ENCODE assay signal across 8 cellular contexts in genomic region chr5:35202319-35203111, GRCh38. TPM values are rescaled to one million over a fixed set of nuclear protein-coding genes. Genes with fewer than 3 reads are reported as not detected.
DNase-seq lines count a peak whose midpoint lies in the region; ATAC-seq and TF ChIP-seq lines count a peak whose summit lies in the region.

No MANE protein-coding gene starts in this region.

- no peak overlapping the region for H3K27ac Mint-ChIP-seq in stimulated activated effector memory CD8-positive, alpha-beta T cell treated with anti-CD3 and anti-CD28 coated beads, Interleukin-12 subunit alpha, Interleukin-12 subunit beta, amount 100 ng/mL, for 72 hours

- DNase-seq in Right ventricle myocardium inferior (ENCODE audit: missing footprints) (no peak), cardiac septum (ENCODE audit: low spot score) (no peak), NT2/D1 (ENCODE audit: low read depth, low spot score) (peak; percentile 55), adrenal gland (peak in 5 of 7 donors; percentile 29 to 66 (median 61)), iris pigment epithelial cell (ENCODE audit: low read depth) (peak; percentile 58), NCI-H1048 (lab: John Stamatoyannopoulos, UW) (no peak)
- no peak for DNase-seq in stimulated activated effector memory CD8-positive, alpha-beta T cell treated with anti-CD3 and anti-CD28 coated beads, Interleukin-12 subunit alpha, Interleukin-12 subunit beta, amount 100 ng/mL, for 72 hours (ENCODE audit: low spot score in 2 of 2)

- intact Hi-C loops in Right ventricle myocardium inferior (cut with DNase I) (loop anchor here (5.0 kb wide), 1 partner anchor 245 kb away; no protein-coding TSS in a partner anchor), cardiac septum (cut with DNase I) (loop anchor here (5.0 kb wide), 1 partner anchor 110 kb away; no protein-coding TSS in a partner anchor), adrenal gland (cut with DNase I) (no loop called here)

- ATAC-seq in Right ventricle myocardium inferior (peak; percentile 39), HG02870 (IDR thresholded peaks at IDR 0.05; ENCODE audit: unreplicated experiment) (peak; percentile 91)
- peak; percentile 69 for ATAC-seq in stimulated activated effector memory CD8-positive, alpha-beta T cell treated with anti-CD3 and anti-CD28 coated beads, Interleukin-12 subunit alpha, Interleukin-12 subunit beta, amount 100 ng/mL, for 72 hours

- no peak for TF ChIP-seq POLR2A in adrenal gland (IDR thresholded peaks at IDR 0.05)

- no peaks in the 10 kb centered on the region for H3K4me1 ChIP-seq in NT2/D1 (ENCODE audit: insufficient read depth, insufficient read length)
- H3K4me1 ChIP-seq in adrenal gland (replicated peaks in 1 of 2) = peaks cover 18 to 19% of the 10 kb centered on the region in 2 donors

- H3K9me3 Mint-ChIP-seq in stimulated activated effector memory CD8-positive, alpha-beta T cell treated with anti-CD3 and anti-CD28 coated beads, Interleukin-12 subunit alpha, Interleukin-12 subunit beta, amount 100 ng/mL, for 72 hours = no peaks in the 10 kb centered on the region

- H3K9ac ChIP-seq in NT2/D1 (ENCODE audit: insufficient read length, low read depth) = no peak overlapping the region

- no peaks in the 10 kb centered on the region for H3K36me3 ChIP-seq in NT2/D1 (ENCODE audit: insufficient read depth, insufficient read length, low read length)
- H3K36me3 ChIP-seq in adrenal gland (replicated peaks in 1 of 2) = no peaks in the 10 kb centered on the region

- no peak overlapping the region for H3K27ac ChIP-seq in adrenal gland

- H3K4me1 Mint-ChIP-seq in stimulated activated effector memory CD8-positive, alpha-beta T cell treated with anti-CD3 and anti-CD28 coated beads, Interleukin-12 subunit alpha, Interleukin-12 subunit beta, amount 100 ng/mL, for 72 hours = no peaks in the 10 kb centered on the region

- H3K4me3 ChIP-seq in NT2/D1 (ENCODE audit: insufficient read length, low read depth) (no peak overlapping the region), adrenal gland (no peak overlapping the region)

- 61 to 65% (median 63%) methylated on average over 5 of the region's 5 CpGs for WGBS in adrenal gland, 4 donors

- H3K36me3 Mint-ChIP-seq in stimulated activated effector memory CD8-positive, alpha-beta T cell treated with anti-CD3 and anti-CD28 coated beads, Interleukin-12 subunit alpha, Interleukin-12 subunit beta, amount 100 ng/mL, for 72 hours = no peaks in the 10 kb centered on the region

- H3K27me3 ChIP-seq in NT2/D1 (ENCODE audit: insufficient read depth, insufficient read length) (no peaks in the 10 kb centered on the region), adrenal gland (no peaks in the 10 kb centered on the region)

- H3K9me3 ChIP-seq in NT2/D1 (ENCODE audit: insufficient read depth, low read length) = no peaks in the 10 kb centered on the region
- no peaks in the 10 kb centered on the region for H3K9me3 ChIP-seq in adrenal gland (replicated peaks in 1 of 3)

- TF ChIP-seq CTCF in adrenal gland (IDR thresholded peaks at IDR 0.05) = peak in 5 of 6 experiments; percentile 10 to 46 (median 31)

- H3K4me3 Mint-ChIP-seq in stimulated activated effector memory CD8-positive, alpha-beta T cell treated with anti-CD3 and anti-CD28 coated beads, Interleukin-12 subunit alpha, Interleukin-12 subunit beta, amount 100 ng/mL, for 72 hours = no peak overlapping the region

RNA-seq across cellular contexts. Expression of gene PRLR, which starts 27.8 kb away (rescaled TPM):
- total RNA-seq in Right ventricle myocardium inferior (0.38 TPM), cardiac septum (0.30 TPM), adrenal gland (100 to 1,000 TPM in 5 of 8 donors, 10 to 100 TPM in 3; 65.9 to 149 (median 103) TPM)
- 10 to 100 TPM in 1 of 3 donors, 1 to 10 TPM in 2; 2.1 to 57.1 (median 2.7) TPM for polyA plus RNA-seq in adrenal gland

Comparison
In these comparisons a context has a peak if more than half of its experiments do, and no peak if none do; other contexts are left out.
1. ATAC-seq: peak in every context shown above with its lines; median percentile 91 in HG02870; 69 in stimulated activated effector memory CD8-positive, alpha-beta T cell treated with anti-CD3 and anti-CD28 coated beads, Interleukin-12 subunit alpha, Interleukin-12 subunit beta, amount 100 ng/mL, for 72 hours; 39 in Right ventricle myocardium inferior.
2. DNase-seq: peak in NT2/D1 (single experiment), adrenal gland (5 of 7) and iris pigment epithelial cell (single experiment); none in Right ventricle myocardium inferior (single experiment), cardiac septum (single experiment), stimulated activated effector memory CD8-positive, alpha-beta T cell treated with anti-CD3 and anti-CD28 coated beads, Interleukin-12 subunit alpha, Interleukin-12 subunit beta, amount 100 ng/mL, for 72 hours (0 of 2) and NCI-H1048 (single experiment).
3. RNA of gene PRLR, which starts 27.8 kb away (total RNA-seq): 65.9 to 149 TPM in adrenal gland; 0.38 TPM in Right ventricle myocardium inferior (single experiment) and 0.30 TPM in cardiac septum (single experiment); every median in the first group is over 10 times any median in the second.
4. intact Hi-C loops: an anchor here in Right ventricle myocardium inferior (5.0 kb wide) and cardiac septum (5.0 kb wide); none called in adrenal gland.